Comparison of ENCODE assay signal across 22 cellular contexts in the genomic region with DNA sequence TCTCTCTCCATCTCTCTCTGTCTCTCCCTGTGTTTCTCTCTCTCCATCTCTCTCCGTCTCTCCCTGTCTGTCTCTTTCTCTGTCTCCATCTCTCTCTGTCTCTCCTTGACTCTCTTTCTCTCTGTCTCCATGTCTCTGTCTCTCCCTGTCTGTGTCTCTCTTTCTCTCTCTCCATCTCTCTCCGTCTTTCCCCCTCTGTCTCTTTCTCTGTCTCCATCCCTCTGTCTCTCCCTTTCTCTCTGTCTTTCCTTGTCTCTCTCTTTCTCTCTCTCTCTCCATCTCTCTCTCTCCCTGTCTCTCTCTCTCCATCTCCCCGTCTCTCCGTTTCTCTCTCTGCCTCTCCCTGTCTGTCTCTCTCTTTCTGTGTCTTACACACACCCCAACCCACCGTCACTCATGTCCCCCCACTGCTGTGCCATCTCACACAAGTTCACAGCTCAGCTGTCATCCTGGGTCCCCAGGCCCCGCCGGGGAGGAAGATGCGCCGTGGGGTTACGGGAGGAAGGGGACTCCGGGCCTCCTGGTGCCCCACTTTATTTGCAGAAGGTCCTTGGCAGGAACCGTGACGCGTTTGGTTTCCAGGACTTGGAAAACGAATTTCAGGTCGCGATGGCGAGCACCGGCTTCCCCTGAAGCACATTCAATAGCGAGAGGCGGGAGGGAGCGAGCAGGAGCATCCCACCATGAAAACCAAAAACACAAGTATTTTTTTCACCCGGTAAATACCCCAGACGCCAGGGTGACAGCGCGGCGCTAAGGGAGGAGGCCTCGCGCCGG. TPM values are rescaled to one million over a fixed set of nuclear protein-coding genes. Genes with fewer than 3 reads are reported as not detected.
DNase-seq lines count a peak whose midpoint lies in the region; ATAC-seq and TF ChIP-seq lines count a peak whose summit lies in the region.
"Had no signal": no experiment of that assay in that cellular context is flagged by ENCODE, and none has a peak within 500 bp of the region (broad histone marks: within the 10 kb centered on the region; RNA-seq: fewer than 3 reads in every experiment).

No MANE protein-coding gene starts in this region.

- intact Hi-C loops in activated T-helper 2 cell treated with anti-CD3 and anti-CD28 coated beads, Interferon-gamma antibody, Interleukin-2, Interleukin-4, amounts not matched to agents 10 μg/mL and 5 μg/mL and 100 μg/mL, durations not matched to agents 14 hours and 24 hours and 36 hours (cut with micrococcal nuclease), result no loop called here

- no peak for DNase-seq in activated naive CD8-positive, alpha-beta T cell treated with anti-CD3 and anti-CD28 coated beads, Interleukin-2, amount 10 ng/mL, durations not matched to agents 7 days and 5 days
- no peak for DNase-seq in activated naive CD8-positive, alpha-beta T cell treated with anti-CD3 and anti-CD28 coated beads for 36 hours
- no peak for DNase-seq in activated T-helper 2 cell treated with anti-CD3 and anti-CD28 coated beads, Interferon-gamma antibody, Interleukin-2, Interleukin-4, amounts not matched to agents 10 μg/mL and 5 μg/mL and 100 μg/mL, durations not matched to agents 14 hours and 24 hours and 36 hours (ENCODE audit: low spot score)
- no peak for DNase-seq in stimulated activated CD4-positive, alpha-beta T cell treated with anti-CD3 and anti-CD28 coated beads, Interleukin-2, amount 100 ng/mL, for 48 hours
- DNase-seq: activated CD8-positive, alpha-beta T cell treated with anti-CD3 and anti-CD28 coated beads for 36 hours; activated T-cell treated with anti-CD3 and anti-CD28 coated beads, Interleukin-2, amount 50 U/mL, for 1 hour; CD4-positive, alpha-beta memory T cell; cerebellar nuclear complex; NCI-H1105; NCI-H1930; NCI-H82; occipital lobe; stimulated activated CD4-positive, alpha-beta T cell treated with anti-CD3 and anti-CD28 coated beads, Interleukin-4, amount 100 ng/mL, for 1 hour; stimulated activated naive CD4-positive, alpha-beta T cell; T1000; thyroid gland had no signal

- H3K36me3 Mint-ChIP-seq in activated naive CD8-positive, alpha-beta T cell treated with anti-CD3 and anti-CD28 coated beads, Interleukin-2, amount 10 ng/mL, durations not matched to agents 7 days and 5 days, result peaks cover 1% of the 10 kb centered on the region
- no peaks in the 10 kb centered on the region for H3K36me3 Mint-ChIP-seq in activated naive CD8-positive, alpha-beta T cell treated with anti-CD3 and anti-CD28 coated beads for 36 hours
- H3K36me3 Mint-ChIP-seq in activated T-helper 2 cell treated with anti-CD3 and anti-CD28 coated beads, Interferon-gamma antibody, Interleukin-2, Interleukin-4, amounts not matched to agents 10 μg/mL and 5 μg/mL and 100 μg/mL, durations not matched to agents 14 hours and 24 hours and 36 hours (ENCODE audit: low read depth), result no peaks in the 10 kb centered on the region
- H3K36me3 Mint-ChIP-seq in nephron (ENCODE audit: low read depth), result no peaks in the 10 kb centered on the region

- POLR2A ChIA-PET in activated naive CD8-positive, alpha-beta T cell treated with anti-CD3 and anti-CD28 coated beads, Interleukin-2, amount 10 ng/mL, durations not matched to agents 7 days and 5 days (lab: Charles Lee), result no interaction called here

- H3K4me3 Mint-ChIP-seq in activated naive CD8-positive, alpha-beta T cell treated with anti-CD3 and anti-CD28 coated beads, Interleukin-2, amount 10 ng/mL, durations not matched to agents 7 days and 5 days, result no peak overlapping the region
- no peak overlapping the region for H3K4me3 Mint-ChIP-seq in activated naive CD8-positive, alpha-beta T cell treated with anti-CD3 and anti-CD28 coated beads for 36 hours
- no peak overlapping the region for H3K4me3 Mint-ChIP-seq in activated T-helper 2 cell treated with anti-CD3 and anti-CD28 coated beads, Interferon-gamma antibody, Interleukin-2, Interleukin-4, amounts not matched to agents 10 μg/mL and 5 μg/mL and 100 μg/mL, durations not matched to agents 14 hours and 24 hours and 36 hours (ENCODE audit: low read depth)
- peak overlapping the region in 2 of 3 experiments; percentile 51 to 59 for H3K4me3 Mint-ChIP-seq in nephron
- H3K4me3 Mint-ChIP-seq: activated CD8-positive, alpha-beta T cell treated with anti-CD3 and anti-CD28 coated beads for 36 hours; CD4-positive, alpha-beta memory T cell had no signal

- H3K4me1 Mint-ChIP-seq in activated naive CD8-positive, alpha-beta T cell treated with anti-CD3 and anti-CD28 coated beads, Interleukin-2, amount 10 ng/mL, durations not matched to agents 7 days and 5 days, result peaks cover 3% of the 10 kb centered on the region
- peaks cover 7% of the 10 kb centered on the region for H3K4me1 Mint-ChIP-seq in activated naive CD8-positive, alpha-beta T cell treated with anti-CD3 and anti-CD28 coated beads for 36 hours
- peaks cover 5% of the 10 kb centered on the region for H3K4me1 Mint-ChIP-seq in activated T-helper 2 cell treated with anti-CD3 and anti-CD28 coated beads, Interferon-gamma antibody, Interleukin-2, Interleukin-4, amounts not matched to agents 10 μg/mL and 5 μg/mL and 100 μg/mL, durations not matched to agents 14 hours and 24 hours and 36 hours (ENCODE audit: low read depth)
- peaks cover 20% of the 10 kb centered on the region for H3K4me1 Mint-ChIP-seq in nephron

- no peaks in the 10 kb centered on the region for H3K9me3 Mint-ChIP-seq in activated naive CD8-positive, alpha-beta T cell treated with anti-CD3 and anti-CD28 coated beads, Interleukin-2, amount 10 ng/mL, durations not matched to agents 7 days and 5 days
- peaks cover 6% of the 10 kb centered on the region for H3K9me3 Mint-ChIP-seq in activated naive CD8-positive, alpha-beta T cell treated with anti-CD3 and anti-CD28 coated beads for 36 hours
- peaks cover 7% of the 10 kb centered on the region for H3K9me3 Mint-ChIP-seq in activated T-helper 2 cell treated with anti-CD3 and anti-CD28 coated beads, Interferon-gamma antibody, Interleukin-2, Interleukin-4, amounts not matched to agents 10 μg/mL and 5 μg/mL and 100 μg/mL, durations not matched to agents 14 hours and 24 hours and 36 hours
- H3K9me3 Mint-ChIP-seq in nephron, result no peaks in the 10 kb centered on the region
- H3K9me3 Mint-ChIP-seq: activated CD8-positive, alpha-beta T cell treated with anti-CD3 and anti-CD28 coated beads for 36 hours had no signal

- no peak for ATAC-seq in activated naive CD8-positive, alpha-beta T cell treated with anti-CD3 and anti-CD28 coated beads, Interleukin-2, amount 10 ng/mL, durations not matched to agents 7 days and 5 days (ENCODE audit: low read depth)
- no peak for ATAC-seq in HG03039 (IDR thresholded peaks at IDR 0.05; ENCODE audit: unreplicated experiment)
- ATAC-seq in HG03442 (IDR thresholded peaks at IDR 0.05; ENCODE audit: unreplicated experiment), result no peak
- ATAC-seq: activated CD8-positive, alpha-beta T cell treated with anti-CD3 and anti-CD28 coated beads for 36 hours; SK-N-SH treated with all-trans-retinoic acid at 6 μM for 48 hours had no signal

- peak overlapping the region; percentile 63 for H3K27ac Mint-ChIP-seq in activated naive CD8-positive, alpha-beta T cell treated with anti-CD3 and anti-CD28 coated beads, Interleukin-2, amount 10 ng/mL, durations not matched to agents 7 days and 5 days
- H3K27ac Mint-ChIP-seq in activated naive CD8-positive, alpha-beta T cell treated with anti-CD3 and anti-CD28 coated beads for 36 hours, result no peak overlapping the region
- peak overlapping the region; percentile 53 for H3K27ac Mint-ChIP-seq in activated T-helper 2 cell treated with anti-CD3 and anti-CD28 coated beads, Interferon-gamma antibody, Interleukin-2, Interleukin-4, amounts not matched to agents 10 μg/mL and 5 μg/mL and 100 μg/mL, durations not matched to agents 14 hours and 24 hours and 36 hours
- no peak overlapping the region for H3K27ac Mint-ChIP-seq in nephron
- H3K27ac Mint-ChIP-seq: activated CD8-positive, alpha-beta T cell treated with anti-CD3 and anti-CD28 coated beads for 36 hours; CD4-positive, alpha-beta memory T cell had no signal

- no peak for TF ChIP-seq CTCF in nephron (IDR thresholded peaks at IDR 0.05; ENCODE audit: unreplicated experiment in 3 of 3)

- H3K27me3 Mint-ChIP-seq in activated naive CD8-positive, alpha-beta T cell treated with anti-CD3 and anti-CD28 coated beads, Interleukin-2, amount 10 ng/mL, durations not matched to agents 7 days and 5 days, result peaks cover 83% of the 10 kb centered on the region
- peaks cover 94% of the 10 kb centered on the region for H3K27me3 Mint-ChIP-seq in activated naive CD8-positive, alpha-beta T cell treated with anti-CD3 and anti-CD28 coated beads for 36 hours
- H3K27me3 Mint-ChIP-seq in activated T-helper 2 cell treated with anti-CD3 and anti-CD28 coated beads, Interferon-gamma antibody, Interleukin-2, Interleukin-4, amounts not matched to agents 10 μg/mL and 5 μg/mL and 100 μg/mL, durations not matched to agents 14 hours and 24 hours and 36 hours (ENCODE audit: low read depth), result peaks cover 71% of the 10 kb centered on the region
- peaks cover 99% of the 10 kb centered on the region for H3K27me3 Mint-ChIP-seq in nephron (ENCODE audit: low read depth)

RNA-seq across cellular contexts. Expression of a gene that starts 1.2 kb away (rescaled TPM):
- total RNA-seq in activated naive CD8-positive, alpha-beta T cell treated with anti-CD3 and anti-CD28 coated beads, Interleukin-2, amount 10 ng/mL, durations not matched to agents 7 days and 5 days, result not detected
- not detected for total RNA-seq in activated naive CD8-positive, alpha-beta T cell treated with anti-CD3 and anti-CD28 coated beads for 36 hours
- total RNA-seq in activated T-helper 2 cell treated with anti-CD3 and anti-CD28 coated beads, Interferon-gamma antibody, Interleukin-2, Interleukin-4, amounts not matched to agents 10 μg/mL and 5 μg/mL and 100 μg/mL, durations not matched to agents 14 hours and 24 hours and 36 hours, result not detected in 2 replicates
- total RNA-seq: activated CD8-positive, alpha-beta T cell treated with anti-CD3 and anti-CD28 coated beads for 36 hours; CD4-positive, alpha-beta memory T cell; renal cortical epithelial cell; smooth muscle cell; thyroid gland had no signal

Comparison
In these comparisons a context has a peak if more than half of its experiments do, and no peak if none do; other contexts are left out.
1. H3K27ac Mint-ChIP-seq: peak in activated naive CD8-positive, alpha-beta T cell treated with anti-CD3 and anti-CD28 coated beads, Interleukin-2, amount 10 ng/mL, durations not matched to agents 7 days and 5 days (single experiment) and activated T-helper 2 cell treated with anti-CD3 and anti-CD28 coated beads, Interferon-gamma antibody, Interleukin-2, Interleukin-4, amounts not matched to agents 10 μg/mL and 5 μg/mL and 100 μg/mL, durations not matched to agents 14 hours and 24 hours and 36 hours (single experiment); none in activated naive CD8-positive, alpha-beta T cell treated with anti-CD3 and anti-CD28 coated beads for 36 hours (single experiment) and nephron (0 of 3).
2. H3K4me3 Mint-ChIP-seq: peak in nephron (2 of 3); none in activated naive CD8-positive, alpha-beta T cell treated with anti-CD3 and anti-CD28 coated beads, Interleukin-2, amount 10 ng/mL, durations not matched to agents 7 days and 5 days (single experiment), activated naive CD8-positive, alpha-beta T cell treated with anti-CD3 and anti-CD28 coated beads for 36 hours (single experiment) and activated T-helper 2 cell treated with anti-CD3 and anti-CD28 coated beads, Interferon-gamma antibody, Interleukin-2, Interleukin-4, amounts not matched to agents 10 μg/mL and 5 μg/mL and 100 μg/mL, durations not matched to agents 14 hours and 24 hours and 36 hours (single experiment).